22 cellular contexts compared by ENCODE assay signal in the genomic region with DNA sequence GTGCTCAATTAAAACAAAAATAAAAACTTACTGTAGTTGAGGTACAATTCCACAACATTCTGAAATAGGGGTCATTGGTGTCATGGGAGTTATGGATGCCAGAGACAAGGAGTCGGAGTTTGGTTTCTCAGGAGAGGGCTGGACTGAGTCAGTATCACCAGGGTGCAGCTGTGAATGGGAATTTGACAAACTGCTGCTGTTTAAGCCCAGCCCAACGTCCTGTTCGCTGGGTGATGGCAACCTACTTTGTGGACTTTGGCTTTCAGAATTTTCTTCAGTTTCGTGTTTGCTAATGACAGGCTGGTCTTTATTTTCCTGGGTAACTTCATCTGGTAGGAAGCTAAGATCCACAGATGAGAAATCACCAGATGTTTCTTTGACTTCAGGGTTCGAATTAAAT. TPM values are rescaled to one million over a fixed set of nuclear protein-coding genes. Genes with fewer than 3 reads are reported as not detected.
"Had no signal": no experiment of that assay in that cellular context is flagged by ENCODE, and none has a peak within 500 bp of the region (broad histone marks: within the 10 kb centered on the region; RNA-seq: fewer than 3 reads in every experiment).

No MANE protein-coding gene starts in this region.

- H3K27ac ChIP-seq: Peyer's patch, RWPE1, SJSA1 had no signal

- H3K36me3 ChIP-seq: Peyer's patch, SJSA1 had no signal

- DNase-seq: activated CD4-positive, alpha-beta T cell treated with anti-CD3 and anti-CD28 coated beads for 4 hours; activated CD8-positive, alpha-beta memory T cell treated with anti-CD3 and anti-CD28 coated beads, Interleukin-2, amount 50 U/mL, for 4 hours; activated CD8-positive, alpha-beta T cell treated with anti-CD3 and anti-CD28 coated beads for 36 hours; activated naive CD8-positive, alpha-beta T cell treated with anti-CD3 and anti-CD28 coated beads, Interleukin-2, amount 50 U/mL, for 24 hours; activated T-cell treated with anti-CD3 and anti-CD28 coated beads, Interleukin-2, amount 50 U/mL, for 72 hours; cerebellar nuclear complex; Karpas-422; MM.1S; NCI-H1105 treated with DMSO at 0.1 percent for 48 hours; NCI-H1436 treated with DMSO at 0.1 percent for 48 hours; NCI-H187 treated with DMSO at 0.1 percent for 48 hours; NCI-H2081 treated with DMSO at 0.1 percent for 48 hours; NCI-H446; NCI-H524; Peyer's patch; Right ventricle myocardium superior had no signal

- H3K4me3 ChIP-seq: Peyer's patch, SJSA1 had no signal

- ATAC-seq: activated CD4-positive, CD25-positive, alpha-beta regulatory T cell treated with anti-CD3 and anti-CD28 coated beads, Interleukin-2, amount 50 U/mL, for 24 hours; activated CD8-positive, alpha-beta T cell treated with anti-CD3 and anti-CD28 coated beads for 36 hours; activated naive CD4-positive, alpha-beta T cell treated with anti-CD3 and anti-CD28 coated beads, Interleukin-2, amount 50 U/mL, for 72 hours; activated naive CD8-positive, alpha-beta T cell treated with anti-CD3 and anti-CD28 coated beads, Interleukin-2, amount 50 U/mL, for 24 hours; activated T-cell treated with anti-CD3 and anti-CD28 coated beads, Interleukin-2, amount 50 U/mL, for 72 hours had no signal

- H3K27me3 ChIP-seq: Peyer's patch, SJSA1 had no signal

- H3K9me3 ChIP-seq: Peyer's patch, SJSA1 had no signal

- H3K4me1 ChIP-seq: Peyer's patch, SJSA1 had no signal

RNA-seq across cellular contexts. Expression of a gene that starts 3.9 kb away (rescaled TPM):
- total RNA-seq: activated CD8-positive, alpha-beta T cell treated with anti-CD3 and anti-CD28 coated beads for 36 hours; activated naive CD4-positive, alpha-beta T cell treated with anti-CD3 and anti-CD28 coated beads, Interleukin-2, amount 50 U/mL, for 72 hours; activated T-cell treated with anti-CD3 and anti-CD28 coated beads, Interleukin-2, amount 50 U/mL, for 72 hours; activated T-helper 2 cell treated with anti-CD3 and anti-CD28 coated beads, Interferon-gamma antibody, Interleukin-2, Interleukin-4, amounts not matched to agents 10 μg/mL and 5 μg/mL and 100 μg/mL, durations not matched to agents 14 hours and 24 hours and 36 hours; cardiac septum; Peyer's patch; Right ventricle myocardium superior; SJSA1 had no signal
